ENCODE assay signal across 19 cellular contexts in genomic region chr11:31139479-31139878, GRCh38.
"Had no signal": no experiment of that assay in that cellular context is flagged by ENCODE, and none has a peak within 500 bp of the region (broad histone marks: within the 10 kb centered on the region; RNA-seq: fewer than 3 reads in every experiment).

No MANE protein-coding gene starts in this region.

- H3K9me3 ChIP-seq: MG63, SJSA1 had no signal

- DNase-seq: KBM-7, MG63, NCI-H1092, NCI-H1105 treated with DMSO at 0.1 percent for 48 hours, NCI-H1417 treated with DMSO at 0.1 percent for 48 hours, NCI-H146, NCI-H1694 treated with DMSO at 0.1 percent for 48 hours, NCI-H1930, NCI-H2081, NCI-H2107, NCI-H2227 treated with DMSO at 0.1 percent for 48 hours, NCI-H524 treated with DMSO at 0.1 percent for 48 hours, NCI-H69, NCI-H774, Right ventricle myocardium superior, RPMI8226, SIG-M5 had no signal

- H3K4me3 ChIP-seq: MG63, SJSA1, SK-N-MC had no signal

- H3K27me3 ChIP-seq: MG63, SJSA1 had no signal

- H3K36me3 ChIP-seq: MG63, SJSA1 had no signal

- H3K4me1 ChIP-seq: SJSA1 had no signal

- H3K27ac ChIP-seq: SJSA1, SK-N-MC had no signal
